ENCODE assay signal across 8 cellular contexts in genomic region chr11:64318694-64319420, GRCh38. TPM values are rescaled to one million over a fixed set of nuclear protein-coding genes. Genes with fewer than 3 reads are reported as not detected.
DNase-seq lines count a peak whose midpoint lies in the region; ATAC-seq and TF ChIP-seq lines count a peak whose summit lies in the region.

No MANE protein-coding gene starts in this region.

- H3K27me3 ChIP-seq in GM23248 (replicated peaks; ENCODE audit: insufficient read depth) (no peaks in the 10 kb centered on the region), SU-DHL-6 (ENCODE audit: low read length) (no peaks in the 10 kb centered on the region), gastrocnemius medialis (no peaks in the 10 kb centered on the region)

- intact Hi-C loops in gastrocnemius medialis (cut with DNase I; ENCODE audit: low total_unique reads): loop anchor here (1.0 kb wide), 2 partner anchors 23 to 36 kb away; no protein-coding TSS in a partner anchor

- H3K27ac ChIP-seq in GM23248: peak overlapping the region; percentile 97
- H3K27ac ChIP-seq in SU-DHL-6 (ENCODE audit: low read depth, low read length): peak overlapping the region; percentile 92
- H3K27ac ChIP-seq in gastrocnemius medialis: peak overlapping the region; percentile 88 to 98 (median 94)

- H3K4me3 ChIP-seq in GM23248 (peak overlapping the region; percentile 88), SU-DHL-6 (ENCODE audit: insufficient read depth, low read length, poor library complexity, severe bottlenecking) (peak overlapping the region; percentile 73), foreskin fibroblast (ENCODE audit: low read depth in 1 of 2, low read length in 2 of 2) (peak overlapping the region; percentile 77 to 89), gastrocnemius medialis (peak overlapping the region; percentile 73 to 99 (median 91))

- no peak for DNase-seq in GM23248
- no peak for DNase-seq in foreskin fibroblast
- DNase-seq in gastrocnemius medialis: no peak
- DNase-seq in effector CD8-positive, alpha-beta T cell (lab: John Stamatoyannopoulos, UW): no peak
- no peak for DNase-seq in NCI-H1092 (lab: John Stamatoyannopoulos, UW)
- no peak for DNase-seq in ACHN

- no peak for ATAC-seq in gastrocnemius medialis
- no peak for ATAC-seq in HG03378 (IDR thresholded peaks at IDR 0.05; ENCODE audit: unreplicated experiment)

- H3K9me3 ChIP-seq in GM23248 (ENCODE audit: low read depth) (no peaks in the 10 kb centered on the region), SU-DHL-6 (ENCODE audit: insufficient read depth, low read length) (no peaks in the 10 kb centered on the region), gastrocnemius medialis (no peaks in the 10 kb centered on the region)

- H4K20me1 ChIP-seq in GM23248 (ENCODE audit: insufficient read depth) (no peaks in the 10 kb centered on the region), SU-DHL-6 (ENCODE audit: low read depth, low read length) (no peaks in the 10 kb centered on the region)

- peaks cover 52% of the 10 kb centered on the region for H3K79me2 ChIP-seq in GM23248 (ENCODE audit: insufficient read depth)
- no peaks in the 10 kb centered on the region; the same call in 1 of the 2 replicates for H3K79me2 ChIP-seq in SU-DHL-6 (ENCODE audit: insufficient read depth, low read length)

- H3K36me3 ChIP-seq in GM23248 (ENCODE audit: low read depth) (0 out of 2 replicates have a peak, but pooled peaks cover 4% of the 10 kb centered on the region), SU-DHL-6 (ENCODE audit: low read length) (no peaks in the 10 kb centered on the region), gastrocnemius medialis (peaks cover 0 to 44% of the 10 kb centered on the region in 2 donors)

- H2AFZ ChIP-seq in GM23248: peak overlapping the region; percentile 85
- peak overlapping the region; percentile 55 for H2AFZ ChIP-seq in SU-DHL-6 (ENCODE audit: low read depth, low read length, severe bottlenecking)

- H3F3A ChIP-seq in GM23248 (ENCODE audit: insufficient read depth) (no peaks in the 10 kb centered on the region), SU-DHL-6 (ENCODE audit: insufficient read depth) (peaks cover 15% of the 10 kb centered on the region)

- TF ChIP-seq CTCF in SU-DHL-6 (IDR thresholded peaks at IDR 0.05; ENCODE audit: insufficient read depth, low read length, poor library complexity, severe bottlenecking) (no peak), foreskin fibroblast (IDR thresholded peaks at IDR 0.05; ENCODE audit: low read depth, low read length) (no peak), gastrocnemius medialis (IDR thresholded peaks at IDR 0.05 in 4 of 5, conservative IDR thresholded peaks at IDR 0.05 in 1 of 5) (no peak)

- 14 to 19% methylated on average over 11 to 18 of the region's 18 CpGs for WGBS in GM23248 (ENCODE audit: low coverage in 1 of 2, low lambda C conversion rate in 2 of 2, missing lambda C conversion rate in 2 of 2), 2 experiments

- no peak for TF ChIP-seq POLR2A in gastrocnemius medialis (IDR thresholded peaks at IDR 0.05)

- H3K9me2 ChIP-seq in GM23248 (ENCODE audit: insufficient read depth) (no peaks in the 10 kb centered on the region), SU-DHL-6 (replicated peaks; ENCODE audit: insufficient read depth, low read length) (no peaks in the 10 kb centered on the region)

- H3K4me1 ChIP-seq in GM23248 (ENCODE audit: insufficient read depth) (peaks cover 20% of the 10 kb centered on the region), gastrocnemius medialis (peaks cover 17 to 29% of the 10 kb centered on the region in 2 donors)

- in situ Hi-C loops in GM23248 (cut with MboI) (no loop called here), gastrocnemius medialis (cut with MboI; ENCODE audit: low sequenced_read_pairs in 4 of 4) (no loop called here), ACHN (cut with HindIII; ENCODE audit: low pct_ligation_motif_present, low pct_unique_long_range_greater_than_20kb, low sequenced_read_pairs) (no loop called here)

- H3K4me2 ChIP-seq in GM23248 (ENCODE audit: unreplicated experiment) (peak overlapping the region; percentile 78), SU-DHL-6 (ENCODE audit: low read depth, low read length, poor library complexity, severe bottlenecking) (peak overlapping the region; percentile 64)

- peak overlapping the region; percentile 94 for H3K9ac ChIP-seq in GM23248
- peak overlapping the region; percentile 84 for H3K9ac ChIP-seq in SU-DHL-6 (ENCODE audit: low read length)

RNA-seq across cellular contexts. Expression of gene PRDX5, which starts 0.9 kb away (rescaled TPM):
- total RNA-seq in GM23248 (2014; rRNA removed; shearing (Covaris generic)): 243 and 260 TPM in 2 replicates
- 436 and 451 TPM in 2 replicates for polyA plus RNA-seq in GM23248 (2016; fragmentation: Nextera tagmentation; extraction: Ambion mirVana)
- total RNA-seq in gastrocnemius medialis: 100 to 1,000 TPM; 170 to 257 (median 219) TPM

RNA-seq across cellular contexts. Expression of gene TRMT112, which starts 1.5 kb away (rescaled TPM):
- 161 and 183 TPM in 2 replicates for total RNA-seq in GM23248 (2014; rRNA removed; shearing (Covaris generic))
- 269 and 282 TPM in 2 replicates for polyA plus RNA-seq in GM23248 (2016; fragmentation: Nextera tagmentation; extraction: Ambion mirVana)
- total RNA-seq in gastrocnemius medialis: 100 to 1,000 TPM; 133 to 226 (median 194) TPM

RNA-seq across cellular contexts. Expression of gene ESRRA, which starts 13.5 kb away (rescaled TPM):
- 38.6 and 41.9 TPM in 2 replicates for total RNA-seq in GM23248 (2014; rRNA removed; shearing (Covaris generic))
- 17.2 and 18.1 TPM in 2 replicates for polyA plus RNA-seq in GM23248 (2016; fragmentation: Nextera tagmentation; extraction: Ambion mirVana)
- 100 to 1,000 TPM; 192 to 471 (median 260) TPM for total RNA-seq in gastrocnemius medialis

RNA-seq across cellular contexts. Expression of gene CATSPERZ, which starts 18.7 kb away (rescaled TPM):
- not detected in 2 replicates for total RNA-seq in GM23248 (2014; rRNA removed; shearing (Covaris generic))
- not detected in 2 replicates for polyA plus RNA-seq in GM23248 (2016; fragmentation: Nextera tagmentation; extraction: Ambion mirVana)
- not detected for total RNA-seq in gastrocnemius medialis

RNA-seq across cellular contexts. Expression of gene CCDC88B, which starts 21.1 kb away (rescaled TPM):
- total RNA-seq in GM23248 (2014; rRNA removed; shearing (Covaris generic)): 1.8 TPM in 2 replicates
- 2.6 and 3.1 TPM in 2 replicates for polyA plus RNA-seq in GM23248 (2016; fragmentation: Nextera tagmentation; extraction: Ambion mirVana)
- 1 to 10 TPM in 3 of 4 donors, under 1 TPM in 1; 0.98 to 5.2 (median 2.1) TPM for total RNA-seq in gastrocnemius medialis
